In genomic region chr13:46339035-46339666, GRCh38 we compare ENCODE assay signal across 1 cellular context.
TF ChIP-seq lines count a peak whose summit lies in the region.

No MANE protein-coding gene starts in this region.

TF ChIP-seq in GM12878, 131 proteins besides CTCF, POLR2A, EP300 and RAD21 (continued from another document):
- TF ChIP-seq YY1 (IDR thresholded peaks at IDR 0.05; ENCODE audit: low read depth, low read length) (no peak), NBN (IDR thresholded peaks at IDR 0.05) (0 out of 2 replicates have a peak, but pooled peaks have one; percentile 42), IKZF2 (IDR thresholded peaks at IDR 0.05) (peak; percentile 85 to 90), NRF1 (conservative IDR thresholded peaks at IDR 0.05; ENCODE audit: low read depth, low read length) (no peak), CEBPB (IDR thresholded peaks at IDR 0.05; ENCODE audit: borderline replicate concordance in 1 of 2, low read depth in 2 of 2, low read length in 2 of 2) (no peak), MEF2A (IDR thresholded peaks at IDR 0.05; ENCODE audit: insufficient read depth, low read depth, low read length) (peak; percentile 69), MTA3 (IDR thresholded peaks at IDR 0.05; ENCODE audit: borderline replicate concordance, low read length) (peak; percentile 61; the same call in 1 of the 2 replicates), HDAC2 (IDR thresholded peaks at IDR 0.05) (no peak), RELA (IDR thresholded peaks at IDR 0.05; ENCODE audit: borderline replicate concordance, partially characterized antibody) (no peak)
- TF ChIP-seq, protein P1, sequence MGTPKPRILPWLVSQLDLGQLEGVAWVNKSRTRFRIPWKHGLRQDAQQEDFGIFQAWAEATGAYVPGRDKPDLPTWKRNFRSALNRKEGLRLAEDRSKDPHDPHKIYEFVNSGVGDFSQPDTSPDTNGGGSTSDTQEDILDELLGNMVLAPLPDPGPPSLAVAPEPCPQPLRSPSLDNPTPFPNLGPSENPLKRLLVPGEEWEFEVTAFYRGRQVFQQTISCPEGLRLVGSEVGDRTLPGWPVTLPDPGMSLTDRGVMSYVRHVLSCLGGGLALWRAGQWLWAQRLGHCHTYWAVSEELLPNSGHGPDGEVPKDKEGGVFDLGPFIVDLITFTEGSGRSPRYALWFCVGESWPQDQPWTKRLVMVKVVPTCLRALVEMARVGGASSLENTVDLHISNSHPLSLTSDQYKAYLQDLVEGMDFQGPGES (IDR thresholded peaks at IDR 0.05), result no peak
- TF ChIP-seq, protein P2, sequence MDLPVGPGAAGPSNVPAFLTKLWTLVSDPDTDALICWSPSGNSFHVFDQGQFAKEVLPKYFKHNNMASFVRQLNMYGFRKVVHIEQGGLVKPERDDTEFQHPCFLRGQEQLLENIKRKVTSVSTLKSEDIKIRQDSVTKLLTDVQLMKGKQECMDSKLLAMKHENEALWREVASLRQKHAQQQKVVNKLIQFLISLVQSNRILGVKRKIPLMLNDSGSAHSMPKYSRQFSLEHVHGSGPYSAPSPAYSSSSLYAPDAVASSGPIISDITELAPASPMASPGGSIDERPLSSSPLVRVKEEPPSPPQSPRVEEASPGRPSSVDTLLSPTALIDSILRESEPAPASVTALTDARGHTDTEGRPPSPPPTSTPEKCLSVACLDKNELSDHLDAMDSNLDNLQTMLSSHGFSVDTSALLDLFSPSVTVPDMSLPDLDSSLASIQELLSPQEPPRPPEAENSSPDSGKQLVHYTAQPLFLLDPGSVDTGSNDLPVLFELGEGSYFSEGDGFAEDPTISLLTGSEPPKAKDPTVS (IDR thresholded peaks at IDR 0.05; ENCODE audit: low read depth, low read length), result no peak
TF ChIP-seq in GM12878: peak in this region for 16.
